In the genomic region with DNA sequence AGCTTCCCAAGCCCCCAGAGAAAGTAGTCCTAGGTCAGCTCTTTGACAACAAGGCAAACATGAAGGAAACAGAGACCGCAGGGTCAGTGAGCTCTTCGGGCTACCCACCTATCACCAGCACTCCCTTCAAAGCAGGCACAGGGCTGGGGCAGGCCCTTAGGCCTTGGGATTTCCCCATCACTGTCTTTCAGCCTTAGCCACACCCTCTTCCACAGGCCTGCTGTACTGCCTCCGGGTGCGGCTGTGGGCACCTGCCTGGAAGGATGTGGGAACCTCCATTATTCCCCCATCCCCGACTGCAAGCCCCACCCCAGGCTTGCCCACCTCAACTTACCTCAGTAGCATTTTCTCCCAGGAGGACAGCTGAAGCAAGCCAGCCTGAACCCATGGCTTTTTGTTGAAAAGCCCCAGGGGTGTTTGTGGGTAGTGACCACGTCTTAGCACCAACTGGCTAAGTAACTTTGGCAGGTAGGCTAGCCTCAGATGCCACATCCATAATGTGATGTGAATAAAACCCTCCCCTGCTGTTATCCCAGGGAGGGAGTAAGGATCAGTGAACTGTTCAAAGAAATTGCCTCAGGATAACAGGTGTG, we compare ENCODE assay signal across 1 cellular context.
TF ChIP-seq lines count a peak whose summit lies in the region.

No MANE protein-coding gene starts in this region.

TF ChIP-seq in GM12878, 131 proteins besides CTCF, POLR2A, EP300 and RAD21 (continued from another document):
- TF ChIP-seq, protein P1, sequence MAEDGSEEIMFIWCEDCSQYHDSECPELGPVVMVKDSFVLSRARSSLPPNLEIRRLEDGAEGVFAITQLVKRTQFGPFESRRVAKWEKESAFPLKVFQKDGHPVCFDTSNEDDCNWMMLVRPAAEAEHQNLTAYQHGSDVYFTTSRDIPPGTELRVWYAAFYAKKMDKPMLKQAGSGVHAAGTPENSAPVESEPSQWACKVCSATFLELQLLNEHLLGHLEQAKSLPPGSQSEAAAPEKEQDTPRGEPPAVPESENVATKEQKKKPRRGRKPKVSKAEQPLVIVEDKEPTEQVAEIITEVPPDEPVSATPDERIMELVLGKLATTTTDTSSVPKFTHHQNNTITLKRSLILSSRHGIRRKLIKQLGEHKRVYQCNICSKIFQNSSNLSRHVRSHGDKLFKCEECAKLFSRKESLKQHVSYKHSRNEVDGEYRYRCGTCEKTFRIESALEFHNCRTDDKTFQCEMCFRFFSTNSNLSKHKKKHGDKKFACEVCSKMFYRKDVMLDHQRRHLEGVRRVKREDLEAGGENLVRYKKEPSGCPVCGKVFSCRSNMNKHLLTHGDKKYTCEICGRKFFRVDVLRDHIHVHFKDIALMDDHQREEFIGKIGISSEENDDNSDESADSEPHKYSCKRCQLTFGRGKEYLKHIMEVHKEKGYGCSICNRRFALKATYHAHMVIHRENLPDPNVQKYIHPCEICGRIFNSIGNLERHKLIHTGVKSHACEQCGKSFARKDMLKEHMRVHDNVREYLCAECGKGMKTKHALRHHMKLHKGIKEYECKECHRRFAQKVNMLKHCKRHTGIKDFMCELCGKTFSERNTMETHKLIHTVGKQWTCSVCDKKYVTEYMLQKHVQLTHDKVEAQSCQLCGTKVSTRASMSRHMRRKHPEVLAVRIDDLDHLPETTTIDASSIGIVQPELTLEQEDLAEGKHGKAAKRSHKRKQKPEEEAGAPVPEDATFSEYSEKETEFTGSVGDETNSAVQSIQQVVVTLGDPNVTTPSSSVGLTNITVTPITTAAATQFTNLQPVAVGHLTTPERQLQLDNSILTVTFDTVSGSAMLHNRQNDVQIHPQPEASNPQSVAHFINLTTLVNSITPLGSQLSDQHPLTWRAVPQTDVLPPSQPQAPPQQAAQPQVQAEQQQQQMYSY (CRISPR knock-in tag; IDR thresholded peaks at IDR 0.05): no peak
